ENCODE assay signal across 20 cellular contexts in genomic region chr2:215421859-215422461, GRCh38. TPM values are rescaled to one million over a fixed set of nuclear protein-coding genes. Genes with fewer than 3 reads are reported as not detected.
DNase-seq lines count a peak whose midpoint lies in the region; ATAC-seq, FAIRE-seq and TF ChIP-seq lines count a peak whose summit lies in the region.
"Had no signal": no experiment of that assay in that cellular context is flagged by ENCODE, and none has a peak within 500 bp of the region (broad histone marks: within the 10 kb centered on the region; RNA-seq: fewer than 3 reads in every experiment).

No MANE protein-coding gene starts in this region.

- H3K9me3 ChIP-seq in A673 (ENCODE audit: low read depth, low read length, poor library complexity, severe bottlenecking) (no peaks in the 10 kb centered on the region), astrocyte (ENCODE audit: insufficient read depth, low read depth, low read length) (no peaks in the 10 kb centered on the region), fibroblast of lung (ENCODE audit: control insufficient read depth, insufficient read depth, low read depth, low read length) (no peaks in the 10 kb centered on the region), osteoblast (ENCODE audit: low read depth, low read length) (no peaks in the 10 kb centered on the region), suprapubic skin (no peaks in the 10 kb centered on the region)
- H3K9me3 ChIP-seq: BLaER1, heart left ventricle had no signal

- H3K79me2 ChIP-seq in astrocyte (ENCODE audit: insufficient read depth, low read length) (peaks cover 87% of the 10 kb centered on the region), fibroblast of lung (ENCODE audit: control insufficient read depth, insufficient read depth, low read length) (peaks cover 44% of the 10 kb centered on the region), osteoblast (ENCODE audit: insufficient read depth, low read length) (peaks cover 39% of the 10 kb centered on the region)

- no peak for ATAC-seq in HG02852 (IDR thresholded peaks at IDR 0.05; ENCODE audit: unreplicated experiment)
- ATAC-seq: heart left ventricle; stimulated activated naive CD8-positive, alpha-beta T cell treated with anti-CD3 and anti-CD28 coated beads, Interleukin-15, Interleukin-2, amounts not matched to agents 100 U/mL and 50 U/mL, for 24 hours had no signal

- WGBS in suprapubic skin: 56% methylated on average over 10 of the region's 10 CpGs

- no peak overlapping the region for H3K4me3 ChIP-seq in A673 (ENCODE audit: low read depth, low read length, poor library complexity, severe bottlenecking)
- peak overlapping the region; percentile 40 for H3K4me3 ChIP-seq in astrocyte (ENCODE audit: insufficient read depth, low read depth, low read length)
- H3K4me3 ChIP-seq in fibroblast of lung (replicated peaks in 1 of 4; ENCODE audit: control extremely low read depth in 1 of 4, insufficient read depth in 1 of 4, low read depth in 3 of 4, low read length in 4 of 4): peak overlapping the region in 1 of 4 experiments; percentile 30
- H3K4me3 ChIP-seq in osteoblast (ENCODE audit: insufficient read depth, low read length): peak overlapping the region; percentile 4
- H3K4me3 ChIP-seq in suprapubic skin: no peak overlapping the region
- H3K4me3 ChIP-seq: BLaER1, heart left ventricle, lung had no signal

- POLR2A ChIA-PET in A673 (lab: Charles Lee; ENCODE audit: low non-redundant PET): no interaction called here

- H3K4me1 ChIP-seq in A673 (ENCODE audit: insufficient read depth, low read length, poor library complexity, severe bottlenecking) (peaks cover 31% of the 10 kb centered on the region), astrocyte (ENCODE audit: insufficient read depth, low read length) (peaks cover 55% of the 10 kb centered on the region), fibroblast of lung (ENCODE audit: control insufficient read depth, extremely low read depth, insufficient read depth, low read length) (peaks cover 9% of the 10 kb centered on the region), osteoblast (ENCODE audit: insufficient read depth, low read length) (peaks cover 71% of the 10 kb centered on the region), suprapubic skin (no peaks in the 10 kb centered on the region)

- H3K9me3 Mint-ChIP-seq in astrocyte (ENCODE audit: unreplicated experiment): no peaks in the 10 kb centered on the region
- H3K9me3 Mint-ChIP-seq: activated CD4-positive, alpha-beta memory T cell treated with anti-CD3 and anti-CD28 coated beads for 36 hours; activated naive CD4-positive, alpha-beta T cell treated with anti-CD3 and anti-CD28 coated beads for 36 hours had no signal

- H3K4me2 ChIP-seq in astrocyte (ENCODE audit: low read length) (peak overlapping the region; percentile 80), fibroblast of lung (ENCODE audit: extremely low read depth, insufficient read depth, low read length) (no peak overlapping the region), osteoblast (ENCODE audit: insufficient read depth, low read length) (peak overlapping the region; percentile 62)
- H3K4me2 ChIP-seq: BLaER1 had no signal

- H3K27me3 ChIP-seq in A673 (replicated peaks; ENCODE audit: insufficient read depth, low read depth, low read length, poor library complexity) (no peaks in the 10 kb centered on the region), astrocyte (ENCODE audit: insufficient read depth, low read length) (no peaks in the 10 kb centered on the region), fibroblast of lung (ENCODE audit: control insufficient read depth, insufficient read depth, low read length) (no peaks in the 10 kb centered on the region), osteoblast (ENCODE audit: insufficient read depth, low read length) (no peaks in the 10 kb centered on the region), suprapubic skin (no peaks in the 10 kb centered on the region)
- H3K27me3 ChIP-seq: BLaER1, heart left ventricle had no signal

- H3K36me3 ChIP-seq in A673 (ENCODE audit: insufficient read depth, low read length, poor library complexity, severe bottlenecking): peaks cover 96% of the 10 kb centered on the region
- H3K36me3 ChIP-seq in astrocyte (ENCODE audit: insufficient read depth, low read length): peaks cover 91% of the 10 kb centered on the region
- H3K36me3 ChIP-seq in fibroblast of lung (ENCODE audit: control insufficient read depth, insufficient read depth, low read length): peaks cover 37% of the 10 kb centered on the region
- H3K36me3 ChIP-seq in osteoblast (ENCODE audit: insufficient read depth, low read length): peaks cover 95% of the 10 kb centered on the region
- H3K36me3 ChIP-seq in suprapubic skin: peaks cover 8% of the 10 kb centered on the region
- H3K36me3 ChIP-seq: BLaER1 had no signal

- TF ChIP-seq EP300 in suprapubic skin (IDR thresholded peaks at IDR 0.05): no peak

- peaks cover 15% of the 10 kb centered on the region for H3K36me3 Mint-ChIP-seq in astrocyte (ENCODE audit: low read depth, unreplicated experiment)
- H3K36me3 Mint-ChIP-seq: activated CD4-positive, alpha-beta memory T cell treated with anti-CD3 and anti-CD28 coated beads for 36 hours had no signal

- intact Hi-C loops in A673 (cut with micrococcal nuclease; ENCODE audit: unreplicated experiment): loop anchor here (5.0 kb wide), 1 partner anchor 40 kb away; no protein-coding TSS in a partner anchor

- peak overlapping the region; percentile 95 for H3K27ac Mint-ChIP-seq in astrocyte (ENCODE audit: unreplicated experiment)
- H3K27ac Mint-ChIP-seq: activated CD4-positive, alpha-beta memory T cell treated with anti-CD3 and anti-CD28 coated beads for 36 hours; activated naive CD4-positive, alpha-beta T cell treated with anti-CD3 and anti-CD28 coated beads for 36 hours had no signal

- BruUV-seq in A673 (replicated peaks; lab: Mats Ljungman, UMichigan): no TSS peak

- no peaks in the 10 kb centered on the region for H3K27me3 Mint-ChIP-seq in astrocyte (ENCODE audit: low read depth, unreplicated experiment)

- TF ChIP-seq POLR2A in suprapubic skin (IDR thresholded peaks at IDR 0.05): no peak

- H2AFZ ChIP-seq in astrocyte (ENCODE audit: low read depth, low read length): no peak overlapping the region
- H2AFZ ChIP-seq in fibroblast of lung (ENCODE audit: low read length): no peak overlapping the region
- H2AFZ ChIP-seq in osteoblast (ENCODE audit: low read length): no peak overlapping the region

- H3K4me3 Mint-ChIP-seq in astrocyte (ENCODE audit: unreplicated experiment): peak overlapping the region; percentile 83
- H3K4me3 Mint-ChIP-seq: activated CD4-positive, alpha-beta memory T cell treated with anti-CD3 and anti-CD28 coated beads for 36 hours; activated naive CD4-positive, alpha-beta T cell treated with anti-CD3 and anti-CD28 coated beads for 36 hours had no signal

- peak overlapping the region; percentile 74 for H3K9ac ChIP-seq in astrocyte (ENCODE audit: low read length)
- no peak overlapping the region for H3K9ac ChIP-seq in fibroblast of lung (ENCODE audit: insufficient read depth, low read length)
- H3K9ac ChIP-seq: BLaER1 had no signal

- TF ChIP-seq CTCF in A673 (conservative IDR thresholded peaks at IDR 0.05; ENCODE audit: low read depth, low read length) (no peak), astrocyte (IDR thresholded peaks at IDR 0.05; ENCODE audit: insufficient read depth, low read depth, low read length) (no peak), fibroblast of lung (conservative IDR thresholded peaks at IDR 0.05 in 1 of 2, IDR thresholded peaks at IDR 0.05 in 1 of 2; ENCODE audit: low read depth in 1 of 2, low read length in 2 of 2) (no peak), osteoblast (IDR thresholded peaks at IDR 0.05; ENCODE audit: extremely low read depth, low read depth, low read length) (no peak), suprapubic skin (IDR thresholded peaks at IDR 0.05) (no peak)

- H3K4me1 Mint-ChIP-seq in astrocyte (ENCODE audit: low read depth, unreplicated experiment): peaks cover 59% of the 10 kb centered on the region

- CTCF ChIA-PET in A673 (lab: Charles Lee): no interaction called here

- H4K20me1 ChIP-seq in astrocyte (ENCODE audit: insufficient read depth, low read length) (peaks cover 94% of the 10 kb centered on the region), fibroblast of lung (ENCODE audit: control insufficient read depth, extremely low read depth, insufficient read depth, low read length) (peaks cover 2% of the 10 kb centered on the region), osteoblast (ENCODE audit: insufficient read depth, low read length) (peaks cover 75% of the 10 kb centered on the region)
- H4K20me1 ChIP-seq: BLaER1 had no signal

- FAIRE-seq in astrocyte (lab: Jason Lieb, UNC): no peak
- FAIRE-seq in GM19239 (lab: Jason Lieb, UNC): no peak

- H3K27ac ChIP-seq in A673 (ENCODE audit: low read depth, low read length, poor library complexity, severe bottlenecking): peak overlapping the region; percentile 43
- H3K27ac ChIP-seq in astrocyte (ENCODE audit: low read depth, low read length): peak overlapping the region; percentile 48
- H3K27ac ChIP-seq in fibroblast of lung (ENCODE audit: insufficient read depth, low read length): no peak overlapping the region
- H3K27ac ChIP-seq in osteoblast (ENCODE audit: low read depth, low read length): peak overlapping the region; percentile 58
- no peak overlapping the region for H3K27ac ChIP-seq in suprapubic skin
- H3K27ac ChIP-seq: BLaER1 had no signal

- DNase-seq in A673 (ENCODE audit: low spot score) (no peak), astrocyte (ENCODE audit: low read depth) (no peak), fibroblast of lung (ENCODE audit: low read depth in 2 of 2) (peak; percentile 56 to 69), osteoblast (ENCODE audit: insufficient read length, low spot score, missing footprints) (no peak), suprapubic skin (ENCODE audit: low spot score in 2 of 2) (no peak), GM19239 (ENCODE audit: insufficient read length, low spot score) (no peak), putamen (ENCODE audit: low spot score) (no peak)
- DNase-seq: activated CD4-positive, alpha-beta memory T cell treated with anti-CD3 and anti-CD28 coated beads for 36 hours; activated naive CD4-positive, alpha-beta T cell treated with anti-CD3 and anti-CD28 coated beads for 36 hours; aorta; erythroblast; GOT3; heart left ventricle; NCI-H1105 treated with DMSO at 0.1 percent for 48 hours; NCI-H510A treated with DMSO at 0.1 percent for 48 hours; stimulated activated CD4-positive, alpha-beta T cell treated with anti-CD3 and anti-CD28 coated beads, Interleukin-2, amount 100 ng/mL, for 24 hours; stimulated activated naive CD8-positive, alpha-beta T cell treated with anti-CD3 and anti-CD28 coated beads, Interleukin-15, Interleukin-2, amounts not matched to agents 100 U/mL and 50 U/mL, for 24 hours had no signal

RNA-seq across cellular contexts. Expression of gene FN1, which starts 13.9 kb away (rescaled TPM):
- total RNA-seq in A673 (2021) (1,570 and 2,058 TPM in 2 replicates), astrocyte (17,010 and 22,524 TPM in 2 replicates), fibroblast of lung (3,444 and 5,906 TPM in 2 replicates), osteoblast (18,025 and 18,800 TPM in 2 replicates), suprapubic skin (10 to 100 TPM; 45.8 to 78.1 (median 52.7) TPM)
- 3,495 and 3,629 TPM in 2 replicates for polyA plus RNA-seq in fibroblast of lung
- 3,058 and 3,832 TPM in 2 replicates for polyA plus RNA-seq in fibroblast of lung (2012)
- 4,954 and 5,215 TPM in 2 replicates for polyA minus RNA-seq in fibroblast of lung (ENCODE audit: low replicate concordance)

Comparison
In these comparisons a context has a peak if more than half of its experiments do, and no peak if none do; other contexts are left out.
1. DNase-seq: peak in fibroblast of lung (2 of 2); none in A673 (single experiment), astrocyte (single experiment), osteoblast (single experiment), suprapubic skin (0 of 2), GM19239 (single experiment) and putamen (single experiment).
2. H3K27ac ChIP-seq: peak in A673 (single experiment), astrocyte (single experiment) and osteoblast (single experiment); none in fibroblast of lung (single experiment) and suprapubic skin (single experiment).
3. H3K4me3 ChIP-seq: peak in astrocyte (single experiment) and osteoblast (single experiment); none in A673 (single experiment) and suprapubic skin (single experiment).
4. RNA of gene FN1, which starts 13.9 kb away (total RNA-seq): 18,025 to 18,800 TPM in osteoblast, 17,010 to 22,524 TPM in astrocyte, 3,444 to 5,906 TPM in fibroblast of lung and 1,570 to 2,058 TPM in A673; 45.8 to 78.1 TPM in suprapubic skin; every median in the first group is over 10 times any median in the second.